In the genomic region with DNA sequence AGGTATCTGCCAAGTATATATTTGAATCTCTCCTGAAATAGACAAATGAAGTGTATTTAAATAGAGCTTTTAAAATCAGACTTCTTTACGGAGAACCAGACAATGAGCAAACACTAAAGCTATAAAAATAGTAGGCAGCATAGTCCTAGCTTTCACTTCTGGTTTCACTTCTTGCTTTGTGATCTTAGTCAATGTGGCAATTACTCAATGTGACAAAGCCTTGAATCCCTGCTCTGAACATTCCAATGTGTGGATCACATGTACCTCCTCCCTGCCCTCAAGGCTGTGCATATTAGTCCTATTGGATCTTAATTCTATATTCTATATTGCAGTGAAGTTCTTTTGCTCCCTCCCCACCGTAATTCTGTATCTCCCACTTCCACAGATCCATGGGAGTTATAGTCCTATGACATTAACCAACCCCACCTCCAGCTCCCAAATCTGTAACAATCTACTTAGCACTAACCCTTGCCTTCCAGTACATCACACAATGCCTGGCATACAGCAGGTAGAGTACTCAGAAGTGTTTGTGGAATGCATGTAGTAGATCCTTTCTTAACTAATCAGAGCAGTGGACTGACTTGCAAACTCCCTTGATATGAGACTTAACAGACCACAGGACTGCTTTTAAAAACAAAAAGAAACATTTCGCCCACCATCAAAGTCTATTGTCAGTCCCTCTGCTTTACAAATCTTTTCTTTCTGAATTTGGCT, we compare ENCODE assay signal across 10 cellular contexts. TPM values are rescaled to one million over a fixed set of nuclear protein-coding genes. Genes with fewer than 3 reads are reported as not detected.
DNase-seq lines count a peak whose midpoint lies in the region; ATAC-seq and TF ChIP-seq lines count a peak whose summit lies in the region.
"Had no signal": no experiment of that assay in that cellular context is flagged by ENCODE, and none has a peak within 500 bp of the region (broad histone marks: within the 10 kb centered on the region; RNA-seq: fewer than 3 reads in every experiment).

No MANE protein-coding gene starts in this region.

- H3K4me3 Mint-ChIP-seq in nephron progenitor cell: no peak overlapping the region
- H3K4me3 Mint-ChIP-seq: activated naive CD8-positive, alpha-beta T cell had no signal

- no peaks in the 10 kb centered on the region for H3K9me3 Mint-ChIP-seq in nephron progenitor cell

- ATAC-seq in activated CD4-positive, CD25-positive, alpha-beta regulatory T cell treated with anti-CD3 and anti-CD28 coated beads, Interleukin-2, amount 50 U/mL, for 24 hours: peak; percentile 51 to 65
- ATAC-seq in HG02763 (IDR thresholded peaks at IDR 0.05; ENCODE audit: unreplicated experiment): peak; percentile 77

- peak overlapping the region; percentile 22 for H3K27ac Mint-ChIP-seq in nephron progenitor cell
- H3K27ac Mint-ChIP-seq: activated naive CD8-positive, alpha-beta T cell had no signal

- no peaks in the 10 kb centered on the region for H3K27me3 Mint-ChIP-seq in nephron progenitor cell (ENCODE audit: low read depth, poor library complexity)
- H3K27me3 Mint-ChIP-seq: activated naive CD8-positive, alpha-beta T cell had no signal

- no peak for DNase-seq in activated CD4-positive, CD25-positive, alpha-beta regulatory T cell (lab: John Stamatoyannopoulos, UW)
- DNase-seq in NCI-H526 treated with DMSO at 0.1 percent for 48 hours (lab: John Stamatoyannopoulos, UW) (peak; percentile 26), dermis blood vessel endothelial cell (peak; percentile 25), nephron progenitor cell (no peak), NCI-H446 (lab: John Stamatoyannopoulos, UW) (no peak)
- DNase-seq in activated CD4-positive, alpha-beta T cell treated with anti-CD3 and anti-CD28 coated beads for 4 hours: no peak
- DNase-seq: DND-41 had no signal

- TF ChIP-seq CTCF in nephron progenitor cell (IDR thresholded peaks at IDR 0.05): no peak

- H3K4me1 Mint-ChIP-seq in nephron progenitor cell: peaks cover 15% of the 10 kb centered on the region

- no peaks in the 10 kb centered on the region for H3K36me3 Mint-ChIP-seq in nephron progenitor cell (ENCODE audit: low read depth)
- H3K36me3 Mint-ChIP-seq: activated naive CD8-positive, alpha-beta T cell had no signal

RNA-seq across cellular contexts. Expression of gene CP, which starts 24.3 kb away (rescaled TPM):
- 0.70 and 1.0 TPM in 2 replicates for total RNA-seq in dermis blood vessel endothelial cell

Comparison
In these comparisons a context has a peak if more than half of its experiments do, and no peak if none do; other contexts are left out.
1. DNase-seq: peak in NCI-H526 treated with DMSO at 0.1 percent for 48 hours (single experiment) and dermis blood vessel endothelial cell (single experiment); none in activated CD4-positive, CD25-positive, alpha-beta regulatory T cell (0 of 4), nephron progenitor cell (single experiment), NCI-H446 (0 of 2) and activated CD4-positive, alpha-beta T cell treated with anti-CD3 and anti-CD28 coated beads for 4 hours (0 of 2).